ENCODE assay signal across 1 cellular context in genomic region chr9:98078895-98079294, GRCh38.
A peak's percentile ranks its signal among the peaks of the same experiment; 100 is the strongest.
TF ChIP-seq lines count a peak whose summit lies in the region.

No MANE protein-coding gene starts in this region.

TF ChIP-seq in IMR-90, 13 proteins besides CTCF, POLR2A, EP300 and RAD21:
- TF ChIP-seq BHLHE40 (IDR thresholded peaks at IDR 0.05; ENCODE audit: low read depth, low read length): no peak
- TF ChIP-seq FOS (IDR thresholded peaks at IDR 0.05; ENCODE audit: low read depth, low read length): no peak
- TF ChIP-seq MAFK (IDR thresholded peaks at IDR 0.05; ENCODE audit: low read depth, low read length): peak; percentile 24; the same call in 1 of the 2 replicates
